9 cellular contexts compared by ENCODE assay signal in genomic region chr11:67391304-67392181, GRCh38. TPM values are rescaled to one million over a fixed set of nuclear protein-coding genes. Genes with fewer than 3 reads are reported as not detected.
DNase-seq lines count a peak whose midpoint lies in the region; ATAC-seq, FAIRE-seq and TF ChIP-seq lines count a peak whose summit lies in the region.
"Had no signal": no experiment of that assay in that cellular context is flagged by ENCODE, and none has a peak within 500 bp of the region (broad histone marks: within the 10 kb centered on the region; RNA-seq: fewer than 3 reads in every experiment).

TSS of gene RAD9A (plus strand) at chr11:67391986. CDS start at chr11:67392045, 59 bp downstream.

- DNase-seq in HTR-8/SVneo (ENCODE audit: insufficient read length, low spot score) (peak; percentile 100), NOMO-1 treated with dmso at 0.1 percent for 144 hours (lab: John Stamatoyannopoulos, UW; ENCODE audit: unreplicated experiment) (peak; percentile 90), mesenteric fat pad (ENCODE audit: low spot score) (peak; percentile 97)
- peak; percentile 84 to 91 (median 85) for DNase-seq in activated CD8-positive, alpha-beta memory T cell treated with anti-CD3 and anti-CD28 coated beads for 48 hours (ENCODE audit: low read depth in 2 of 3, low spot score in 2 of 3)
- peak; percentile 83 to 88 (median 86) for DNase-seq in effector memory CD8-positive, alpha-beta T cell
- DNase-seq in stimulated activated CD8-positive, alpha-beta memory T cell treated with anti-CD3 and anti-CD28 coated beads, Interleukin-12 subunit alpha, Interleukin-12 subunit beta, amount 100 ng/mL, for 4 hours (ENCODE audit: low read depth), result peak; percentile 89

- H3K4me1 Mint-ChIP-seq in effector memory CD8-positive, alpha-beta T cell (ENCODE audit: low read depth in 2 of 2), result peaks cover 29 to 31% of the 10 kb centered on the region in 2 donors

- no peaks in the 10 kb centered on the region for H3K27me3 Mint-ChIP-seq in effector memory CD8-positive, alpha-beta T cell

- no peak for TF ChIP-seq CTCF in C4-2B (conservative IDR thresholded peaks at IDR 0.05)

- H3K4me3 Mint-ChIP-seq in effector memory CD8-positive, alpha-beta T cell, result peak within 1 kb of the TSS; percentile 82 to 87

- peak; percentile 78 for ATAC-seq in GM19463 (IDR thresholded peaks at IDR 0.05; ENCODE audit: unreplicated experiment)
- ATAC-seq in effector memory CD8-positive, alpha-beta T cell (replicated peaks), result peak; percentile 85

- peak within 1 kb of the TSS; percentile 86 to 90 for H3K27ac Mint-ChIP-seq in effector memory CD8-positive, alpha-beta T cell

- H3K36me3 Mint-ChIP-seq in effector memory CD8-positive, alpha-beta T cell (ENCODE audit: insufficient read depth), result peaks cover 32% of the 10 kb centered on the region

- no peaks in the 10 kb centered on the region for H3K9me3 Mint-ChIP-seq in effector memory CD8-positive, alpha-beta T cell

- peak within 1 kb of the TSS; percentile 93 for H3K27ac ChIP-seq in C4-2B

- FAIRE-seq in HTR-8/SVneo (lab: Jason Lieb, UNC), result peak; percentile 95
- FAIRE-seq: endometrium had no signal

RNA-seq across cellular contexts. Expression of gene RAD9A, which starts in this region (rescaled TPM):
- 10.4 TPM for total RNA-seq in mesenteric fat pad

Comparison
In these comparisons a context has a peak if more than half of its experiments do, and no peak if none do; other contexts are left out.
1. Peak in every context shown above with its lines: DNase-seq, ATAC-seq and H3K27ac ChIP-seq.